In genomic region chr11:65637794-65638317, GRCh38 we compare ENCODE assay signal across 1 cellular context.
A peak's percentile ranks its signal among the peaks of the same experiment; 100 is the strongest.
TF ChIP-seq lines count a peak whose summit lies in the region.

SIPA1 (plus strand) TSS chr11:65638101; CDS start chr11:65640922, 2,821 bp downstream.

TF ChIP-seq in K562, 482 proteins besides CTCF, POLR2A, EP300 and RAD21 (continued from another document and continues in another):
- 0 out of 2 replicates have a peak, but pooled peaks have one; percentile 20 for TF ChIP-seq XRCC5 (IDR thresholded peaks at IDR 0.05; ENCODE audit: low read depth, low read length)
- TF ChIP-seq PRPF4 (IDR thresholded peaks at IDR 0.05; ENCODE audit: insufficient read depth, low read depth, low read length, poor library complexity, severe bottlenecking) = no peak
- TF ChIP-seq ZNF274 (IDR thresholded peaks at IDR 0.05; ENCODE audit: borderline replicate concordance, low read depth, low read length) = no peak
- TF ChIP-seq GTF2F1 (IDR thresholded peaks at IDR 0.05; ENCODE audit: low read depth, low read length) = no peak
- TF ChIP-seq ZNF398 (CRISPR knock-in tag; IDR thresholded peaks at IDR 0.05) = no peak
- no peak for TF ChIP-seq ZNF584 (CRISPR knock-in tag; IDR thresholded peaks at IDR 0.05; ENCODE audit: low read depth)
- TF ChIP-seq TOE1 (IDR thresholded peaks at IDR 0.05; ENCODE audit: borderline replicate concordance) = no peak
- no peak for TF ChIP-seq TOE1 (CRISPR knock-in tag; IDR thresholded peaks at IDR 0.05; ENCODE audit: borderline replicate concordance, low read depth)
- TF ChIP-seq CHD7 (IDR thresholded peaks at IDR 0.05; ENCODE audit: low read depth, low read length) = no peak
- no peak for TF ChIP-seq RBM14 (IDR thresholded peaks at IDR 0.05; ENCODE audit: borderline replicate concordance, insufficient read depth, low read depth, low read length)
- TF ChIP-seq BHLHE40 (IDR thresholded peaks at IDR 0.05; ENCODE audit: low read length) = peak; percentile 46
- no peak for TF ChIP-seq BCL6 (CRISPR knock-in tag; IDR thresholded peaks at IDR 0.05)
- TF ChIP-seq ZNF311 (CRISPR knock-in tag; IDR thresholded peaks at IDR 0.05) = no peak
- 0 out of 2 replicates have a peak, but pooled peaks have one; percentile 74 for TF ChIP-seq ZNF12 (CRISPR knock-in tag; IDR thresholded peaks at IDR 0.05)
- TF ChIP-seq PCBP1 (IDR thresholded peaks at IDR 0.05; ENCODE audit: low read depth, low read length, poor library complexity, severe bottlenecking) = no peak
- peak; percentile 79; the same call in 1 of the 2 replicates for TF ChIP-seq ZBTB7A (IDR thresholded peaks at IDR 0.05; ENCODE audit: borderline replicate concordance, control insufficient read depth, low read depth, low read length)
- TF ChIP-seq ZFP1 (CRISPR knock-in tag; IDR thresholded peaks at IDR 0.05) = no peak
- 0 out of 2 replicates have a peak, but pooled peaks have one; percentile 37 for TF ChIP-seq ZNF780A (CRISPR knock-in tag; IDR thresholded peaks at IDR 0.05)
- TF ChIP-seq ZNF354B (CRISPR knock-in tag; IDR thresholded peaks at IDR 0.05) = no peak
- no peak for TF ChIP-seq KLF10 (CRISPR knock-in tag; IDR thresholded peaks at IDR 0.05)
- TF ChIP-seq ATF2 (CRISPR knock-in tag; IDR thresholded peaks at IDR 0.05) = no peak
- no peak; the same call in 1 of the 2 replicates for TF ChIP-seq MYNN (IDR thresholded peaks at IDR 0.05)
- TF ChIP-seq MYNN (CRISPR knock-in tag; IDR thresholded peaks at IDR 0.05) = no peak
- peak; percentile 80 for TF ChIP-seq HMGN3 (IDR thresholded peaks at IDR 0.05; ENCODE audit: borderline replicate concordance, extremely low read depth, insufficient read length, low read depth, low read length)
- TF ChIP-seq MCM7 (IDR thresholded peaks at IDR 0.05) = no peak
- TF ChIP-seq PHF20 (IDR thresholded peaks at IDR 0.05; ENCODE audit: partially characterized antibody) = no peak
- TF ChIP-seq ARNT (IDR thresholded peaks at IDR 0.05) = no peak
- TF ChIP-seq ZNF644 (tag; IDR thresholded peaks at IDR 0.05; ENCODE audit: low read depth) = no peak
- TF ChIP-seq MYC (IDR thresholded peaks at IDR 0.05; ENCODE audit: low read depth, low read length) = peak; percentile 52
- TF ChIP-seq MYC (CRISPR knock-in tag; IDR thresholded peaks at IDR 0.05; ENCODE audit: borderline replicate concordance, low read depth) = no peak
- no peak for TF ChIP-seq GMEB1 (CRISPR knock-in tag; IDR thresholded peaks at IDR 0.05)
- no peak for TF ChIP-seq HDAC1 (IDR thresholded peaks at IDR 0.05)
- TF ChIP-seq, protein P1, sequence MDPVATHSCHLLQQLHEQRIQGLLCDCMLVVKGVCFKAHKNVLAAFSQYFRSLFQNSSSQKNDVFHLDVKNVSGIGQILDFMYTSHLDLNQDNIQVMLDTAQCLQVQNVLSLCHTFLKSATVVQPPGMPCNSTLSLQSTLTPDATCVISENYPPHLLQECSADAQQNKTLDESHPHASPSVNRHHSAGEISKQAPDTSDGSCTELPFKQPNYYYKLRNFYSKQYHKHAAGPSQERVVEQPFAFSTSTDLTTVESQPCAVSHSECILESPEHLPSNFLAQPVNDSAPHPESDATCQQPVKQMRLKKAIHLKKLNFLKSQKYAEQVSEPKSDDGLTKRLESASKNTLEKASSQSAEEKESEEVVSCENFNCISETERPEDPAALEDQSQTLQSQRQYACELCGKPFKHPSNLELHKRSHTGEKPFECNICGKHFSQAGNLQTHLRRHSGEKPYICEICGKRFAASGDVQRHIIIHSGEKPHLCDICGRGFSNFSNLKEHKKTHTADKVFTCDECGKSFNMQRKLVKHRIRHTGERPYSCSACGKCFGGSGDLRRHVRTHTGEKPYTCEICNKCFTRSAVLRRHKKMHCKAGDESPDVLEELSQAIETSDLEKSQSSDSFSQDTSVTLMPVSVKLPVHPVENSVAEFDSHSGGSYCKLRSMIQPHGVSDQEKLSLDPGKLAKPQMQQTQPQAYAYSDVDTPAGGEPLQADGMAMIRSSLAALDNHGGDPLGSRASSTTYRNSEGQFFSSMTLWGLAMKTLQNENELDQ (CRISPR knock-in tag; IDR thresholded peaks at IDR 0.05; ENCODE audit: borderline replicate concordance) = no peak
- no peak for TF ChIP-seq ZNF436 (CRISPR knock-in tag; IDR thresholded peaks at IDR 0.05)
- no peak for TF ChIP-seq HDGF (IDR thresholded peaks at IDR 0.05)
- no peak for TF ChIP-seq E2F5 (CRISPR knock-in tag; IDR thresholded peaks at IDR 0.05)
- TF ChIP-seq TCF15 (CRISPR knock-in tag; IDR thresholded peaks at IDR 0.05) = no peak
- TF ChIP-seq RB1 (IDR thresholded peaks at IDR 0.05; ENCODE audit: low read depth) = peak; percentile 75
- no peak for TF ChIP-seq FUS (optimal IDR thresholded peaks at IDR 0.05; ENCODE audit: low read depth, low read length)
- TF ChIP-seq ATF1 (CRISPR knock-in tag; IDR thresholded peaks at IDR 0.05) = no peak
- TF ChIP-seq ATF1 (tag; IDR thresholded peaks at IDR 0.05) = no peak
- no peak for TF ChIP-seq FOXK1 (CRISPR knock-in tag; IDR thresholded peaks at IDR 0.05; ENCODE audit: borderline replicate concordance)
- TF ChIP-seq MXI1 (IDR thresholded peaks at IDR 0.05; ENCODE audit: low read depth, low read length) = no peak
- TF ChIP-seq RBM22 (IDR thresholded peaks at IDR 0.05; ENCODE audit: low read depth, low read length, poor library complexity, severe bottlenecking) = no peak
- no peak for TF ChIP-seq BCOR (IDR thresholded peaks at IDR 0.05)
- peak; percentile 22; the same call in 1 of the 2 replicates for TF ChIP-seq SOX6 (IDR thresholded peaks at IDR 0.05)
